Comparison of ENCODE assay signal across 8 cellular contexts in the genomic region with DNA sequence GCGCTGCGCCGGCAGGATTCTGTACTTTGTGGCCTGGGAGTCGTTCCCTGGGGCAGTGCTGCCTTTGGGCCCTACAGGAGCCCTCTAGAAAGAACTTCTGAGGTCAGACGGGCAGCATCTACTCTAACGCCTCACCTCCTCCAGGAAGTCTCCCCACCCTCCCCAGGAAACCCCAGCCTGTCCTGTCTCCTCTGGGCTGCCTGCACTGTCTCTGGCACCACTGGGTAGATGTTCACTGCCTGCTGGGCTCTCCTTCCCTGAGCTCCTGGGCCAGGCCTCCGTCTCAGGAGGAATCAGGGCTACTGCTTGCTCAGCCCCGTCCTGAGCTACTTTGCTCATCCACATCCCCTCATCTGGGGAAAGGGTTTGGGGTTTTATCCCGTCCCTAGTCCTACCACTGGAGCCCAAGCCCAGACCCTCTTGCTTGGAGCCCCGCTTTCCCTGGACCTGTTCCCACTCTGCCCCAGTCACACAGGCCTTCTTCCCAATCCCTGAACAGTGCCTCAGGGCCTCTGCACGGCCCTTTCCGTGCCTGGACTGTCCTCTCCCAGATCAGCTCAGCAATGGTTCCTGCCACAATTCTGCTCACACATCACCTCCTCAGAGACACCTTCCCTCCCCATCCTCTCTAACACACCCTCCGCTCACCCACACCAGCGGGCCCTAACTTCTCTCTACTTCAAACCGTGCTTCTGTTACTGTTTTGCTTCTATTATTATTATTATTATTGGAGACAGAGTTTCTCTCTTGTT. TPM values are rescaled to one million over a fixed set of nuclear protein-coding genes. Genes with fewer than 3 reads are reported as not detected.
DNase-seq lines count a peak whose midpoint lies in the region; ATAC-seq and TF ChIP-seq lines count a peak whose summit lies in the region.

No MANE protein-coding gene starts in this region.

- peak overlapping the region; percentile 71 for H2BK120ac ChIP-seq in trophoblast cell (ENCODE audit: insufficient read depth, low read length, poor library complexity)

- no peaks in the 10 kb centered on the region for H3K79me2 ChIP-seq in trophoblast cell (ENCODE audit: control insufficient read depth, insufficient read depth, low read length, poor library complexity)

- no peak overlapping the region for H4K12ac ChIP-seq in trophoblast cell (ENCODE audit: low read depth, low read length)

- peak overlapping the region; percentile 4 for H3K4ac ChIP-seq in trophoblast cell (ENCODE audit: low read depth, low read length)

- peaks cover 4% of the 10 kb centered on the region for H3K27me3 Mint-ChIP-seq in CD4-positive, CD25-positive, alpha-beta regulatory T cell
- peaks cover 6% of the 10 kb centered on the region for H3K27me3 Mint-ChIP-seq in endothelial cell (ENCODE audit: unreplicated experiment)

- H2BK5ac ChIP-seq in trophoblast cell (ENCODE audit: low read depth, low read length, poor library complexity), result peak overlapping the region; percentile 8

- H2AFZ ChIP-seq in trophoblast cell (ENCODE audit: insufficient read depth, low read length, poor library complexity), result peak overlapping the region; percentile 13

- no peaks in the 10 kb centered on the region for H3K9me3 ChIP-seq in CD4-positive, CD25-positive, alpha-beta regulatory T cell (ENCODE audit: control insufficient read depth in 2 of 2, low read length in 2 of 2)
- no peaks in the 10 kb centered on the region; the same call in 1 of the 2 replicates for H3K9me3 ChIP-seq in NT2/D1 (ENCODE audit: insufficient read depth, low read length)
- no peaks in the 10 kb centered on the region for H3K9me3 ChIP-seq in trophoblast cell (ENCODE audit: insufficient read depth, low read depth, low read length)

- peak in 1 of 3 donors; percentile 27 for DNase-seq in CD4-positive, CD25-positive, alpha-beta regulatory T cell
- DNase-seq in NT2/D1 (ENCODE audit: low read depth, low spot score) (no peak), endothelial cell (ENCODE audit: low spot score) (no peak), trophoblast cell (no peak), NCI-H82 treated with DMSO at 0.1 percent for 48 hours (lab: John Stamatoyannopoulos, UW; ENCODE audit: unreplicated experiment) (no peak), A172 (ENCODE audit: low spot score) (no peak), posterior cingulate gyrus (no peak)

- no peak overlapping the region for H3K27ac ChIP-seq in CD4-positive, CD25-positive, alpha-beta regulatory T cell (ENCODE audit: insufficient read depth, low read length, poor library complexity, severe bottlenecking)
- H3K27ac ChIP-seq in trophoblast cell (ENCODE audit: low read depth, low read length), result no peak overlapping the region

- no CpG with 5 or more reads among the region's 15 CpGs for WGBS in trophoblast cell (ENCODE audit: extremely low coverage, insufficient coverage, insufficient read length)

- no peak overlapping the region for H3K4me3 ChIP-seq in CD4-positive, CD25-positive, alpha-beta regulatory T cell (ENCODE audit: low read depth, low read length)
- H3K4me3 ChIP-seq in NT2/D1 (ENCODE audit: insufficient read length, low read depth), result no peak overlapping the region
- H3K4me3 ChIP-seq in trophoblast cell (ENCODE audit: low read depth, low read length), result no peak overlapping the region

- H3K9me3 Mint-ChIP-seq in CD4-positive, CD25-positive, alpha-beta regulatory T cell, result peaks cover 0 to 2% (median 0%) of the 10 kb centered on the region in 7 donors
- no peaks in the 10 kb centered on the region for H3K9me3 Mint-ChIP-seq in endothelial cell (ENCODE audit: unreplicated experiment)

- H3K18ac ChIP-seq in trophoblast cell (ENCODE audit: low read length), result peak overlapping the region; percentile 45

- no peak for TF ChIP-seq CTCF in endothelial cell (IDR thresholded peaks at IDR 0.05; ENCODE audit: unreplicated experiment)

- peak overlapping the region; percentile 85 for H3K4me2 ChIP-seq in trophoblast cell (ENCODE audit: low read length)

- peak overlapping the region; percentile 58 to 68 (median 62) for H3K4me3 Mint-ChIP-seq in CD4-positive, CD25-positive, alpha-beta regulatory T cell
- H3K4me3 Mint-ChIP-seq in endothelial cell (ENCODE audit: unreplicated experiment), result peak overlapping the region; percentile 43

- H3K36me3 Mint-ChIP-seq in CD4-positive, CD25-positive, alpha-beta regulatory T cell, result no peaks in the 10 kb centered on the region
- no peaks in the 10 kb centered on the region for H3K36me3 Mint-ChIP-seq in endothelial cell (ENCODE audit: low read depth, unreplicated experiment)

- H4K91ac ChIP-seq in trophoblast cell (ENCODE audit: low read depth, low read length), result peak overlapping the region; percentile 71

- H3K4me1 Mint-ChIP-seq in CD4-positive, CD25-positive, alpha-beta regulatory T cell, result peaks cover 23 to 77% (median 49%) of the 10 kb centered on the region in 4 donors
- H3K4me1 Mint-ChIP-seq in endothelial cell (ENCODE audit: unreplicated experiment), result peaks cover 8% of the 10 kb centered on the region

- peak overlapping the region; percentile 66 for H3K14ac ChIP-seq in trophoblast cell (ENCODE audit: low read length)

- H3K27me3 ChIP-seq in CD4-positive, CD25-positive, alpha-beta regulatory T cell (ENCODE audit: control insufficient read depth, insufficient read depth, low read length), result no peaks in the 10 kb centered on the region
- H3K27me3 ChIP-seq in NT2/D1 (ENCODE audit: insufficient read depth, insufficient read length) (no peaks in the 10 kb centered on the region), trophoblast cell (ENCODE audit: insufficient read depth, low read length) (no peaks in the 10 kb centered on the region)

- peak overlapping the region; percentile 41 for H4K8ac ChIP-seq in trophoblast cell (ENCODE audit: low read depth, low read length)

- H3K27ac Mint-ChIP-seq in CD4-positive, CD25-positive, alpha-beta regulatory T cell, result peak overlapping the region; percentile 63 to 84 (median 82)
- peak overlapping the region; percentile 57 for H3K27ac Mint-ChIP-seq in endothelial cell (ENCODE audit: unreplicated experiment)

- peaks cover 59% of the 10 kb centered on the region for H3K4me1 ChIP-seq in CD4-positive, CD25-positive, alpha-beta regulatory T cell (ENCODE audit: control insufficient read depth, insufficient read depth, low read length, poor library complexity, severe bottlenecking)
- peaks cover 16% of the 10 kb centered on the region for H3K4me1 ChIP-seq in NT2/D1 (ENCODE audit: insufficient read depth, insufficient read length)
- H3K4me1 ChIP-seq in trophoblast cell (ENCODE audit: control insufficient read depth in 1 of 2, insufficient read depth in 2 of 2, low read length in 2 of 2), result peaks cover 18 to 23% of the 10 kb centered on the region in 2 experiments

- H2AK5ac ChIP-seq in trophoblast cell (ENCODE audit: low read length), result peak overlapping the region; percentile 34

- no peak overlapping the region for H3K23ac ChIP-seq in trophoblast cell (ENCODE audit: low read length)

- H2BK12ac ChIP-seq in trophoblast cell (ENCODE audit: low read length), result peak overlapping the region; percentile 68

- no peak for ATAC-seq in CD4-positive, CD25-positive, alpha-beta regulatory T cell (ENCODE audit: low read depth in 2 of 2)
- no peak for ATAC-seq in GM21515 (IDR thresholded peaks at IDR 0.05; ENCODE audit: unreplicated experiment)

- H3K36me3 ChIP-seq in CD4-positive, CD25-positive, alpha-beta regulatory T cell (ENCODE audit: control insufficient read depth, insufficient read depth, low read length), result no peaks in the 10 kb centered on the region
- H3K36me3 ChIP-seq in NT2/D1 (ENCODE audit: insufficient read depth, insufficient read length, low read length) (no peaks in the 10 kb centered on the region), trophoblast cell (ENCODE audit: control insufficient read depth in 1 of 2, insufficient read depth in 2 of 2, low read length in 2 of 2) (no peaks in the 10 kb centered on the region)

- peaks cover 26% of the 10 kb centered on the region for H3K79me1 ChIP-seq in trophoblast cell (ENCODE audit: low read length)

- intact Hi-C loops in posterior cingulate gyrus (cut with DNase I), result loop anchor here (1.0 to 2.0 kb wide), 2 partner anchors 100 to 266 kb away; partner anchors contain the start of gene UPK2

- peak overlapping the region; percentile 3 for H3K9ac ChIP-seq in NT2/D1 (ENCODE audit: insufficient read length, low read depth)
- no peak overlapping the region for H3K9ac ChIP-seq in trophoblast cell (ENCODE audit: low read length)

RNA-seq across cellular contexts. Expression of gene TREH, which starts 11.3 kb away (rescaled TPM):
- not detected for total RNA-seq in CD4-positive, CD25-positive, alpha-beta regulatory T cell
- not detected for polyA plus RNA-seq in CD4-positive, CD25-positive, alpha-beta regulatory T cell
- not detected for total RNA-seq in endothelial cell (ENCODE audit: unreplicated experiment)
- polyA plus RNA-seq in trophoblast cell (2013), result 0.33 and 0.39 TPM in 2 replicates
- 0.05 TPM in 1 of 2 replicates, not detected in the other for total RNA-seq in A172 (2014; rRNA removed; shearing (Covaris generic))
